Comparison of ENCODE assay signal across 10 cellular contexts in genomic region chr17:38912221-38912813, GRCh38. TPM values are rescaled to one million over a fixed set of nuclear protein-coding genes. Genes with fewer than 3 reads are reported as not detected.
A peak's percentile ranks its signal among the peaks of the same experiment; 100 is the strongest.
DNase-seq lines count a peak whose midpoint lies in the region; ATAC-seq, FAIRE-seq and TF ChIP-seq lines count a peak whose summit lies in the region.
"Had no signal": no experiment of that assay in that cellular context is flagged by ENCODE, and none has a peak within 500 bp of the region (broad histone marks: within the 10 kb centered on the region; RNA-seq: fewer than 3 reads in every experiment).

No MANE protein-coding gene starts in this region.

- H3K4me3 ChIP-seq in dorsolateral prefrontal cortex (no peak overlapping the region), aorta (ENCODE audit: low read length in 2 of 2) (no peak overlapping the region)

- no peaks in the 10 kb centered on the region for H3K9me3 ChIP-seq in aorta (ENCODE audit: control insufficient read depth, low read length)

- FAIRE-seq in urothelium cell line (lab: Jason Lieb, UNC) = no peak
- FAIRE-seq: RCC 7860 had no signal

- peak overlapping the region in 8 of 59 donors; percentile 3 to 55 (median 31) for H3K27ac ChIP-seq in dorsolateral prefrontal cortex
- H3K27ac ChIP-seq in aorta (ENCODE audit: low read depth in 1 of 2, low read length in 2 of 2) = peak overlapping the region in 1 of 2 donors; percentile 42

- peak; percentile 26 for DNase-seq in activated naive CD8-positive, alpha-beta T cell treated with anti-CD3 and anti-CD28 coated beads, Interleukin-2, amount 10 ng/mL, durations not matched to agents 7 days and 5 days
- DNase-seq in activated naive CD8-positive, alpha-beta T cell treated with anti-CD3 and anti-CD28 coated beads for 36 hours = no peak
- DNase-seq in dorsolateral prefrontal cortex (peak in 7 of 10 donors; percentile 9 to 65 (median 33)), myocyte (ENCODE audit: low read depth) (peak; percentile 48), aorta (peak; percentile 48 to 81), urothelium cell line (ENCODE audit: low spot score) (no peak), NCI-H510A (lab: John Stamatoyannopoulos, UW) (no peak)
- no peak for DNase-seq in effector CD4-positive, alpha-beta T cell

- H3K4me1 Mint-ChIP-seq in activated naive CD8-positive, alpha-beta T cell treated with anti-CD3 and anti-CD28 coated beads, Interleukin-2, amount 10 ng/mL, durations not matched to agents 7 days and 5 days = peaks cover 12% of the 10 kb centered on the region
- H3K4me1 Mint-ChIP-seq in activated naive CD8-positive, alpha-beta T cell treated with anti-CD3 and anti-CD28 coated beads for 36 hours = peaks cover 19% of the 10 kb centered on the region

- no peaks in the 10 kb centered on the region for H3K9me3 Mint-ChIP-seq in activated naive CD8-positive, alpha-beta T cell treated with anti-CD3 and anti-CD28 coated beads, Interleukin-2, amount 10 ng/mL, durations not matched to agents 7 days and 5 days
- no peaks in the 10 kb centered on the region for H3K9me3 Mint-ChIP-seq in activated naive CD8-positive, alpha-beta T cell treated with anti-CD3 and anti-CD28 coated beads for 36 hours

- 27 to 28% methylated on average over 13 of the region's 13 CpGs for WGBS in aorta, 2 donors

- intact Hi-C loops in dorsolateral prefrontal cortex (cut with DNase I) = no loop called here
- intact Hi-C loops in aorta (cut with DNase I) = no loop called here

- no peaks in the 10 kb centered on the region for H3K4me1 ChIP-seq in aorta (ENCODE audit: control insufficient read depth in 1 of 2, insufficient read depth in 2 of 2, low read length in 2 of 2)

- TF ChIP-seq CTCF in dorsolateral prefrontal cortex (IDR thresholded peaks at IDR 0.05 in 54 of 56, conservative IDR thresholded peaks at IDR 0.05 in 2 of 56; ENCODE audit: low read depth in 1 of 56, partially characterized antibody in 56 of 56) = no peak

- H3K36me3 ChIP-seq in aorta (ENCODE audit: control insufficient read depth in 1 of 2, insufficient read depth in 2 of 2, low read length in 1 of 2) = peaks cover 0 to 4% of the 10 kb centered on the region in 2 donors

- no peak for ATAC-seq in activated naive CD8-positive, alpha-beta T cell treated with anti-CD3 and anti-CD28 coated beads, Interleukin-2, amount 10 ng/mL, durations not matched to agents 7 days and 5 days (ENCODE audit: low read depth)
- ATAC-seq in aorta (ENCODE audit: low FRiP score) = peak; percentile 51

- H3K27me3 ChIP-seq in dorsolateral prefrontal cortex (no peaks in the 10 kb centered on the region), aorta (ENCODE audit: control insufficient read depth in 1 of 2, insufficient read depth in 2 of 2, low read length in 1 of 2) (no peaks in the 10 kb centered on the region)

- POLR2A ChIA-PET in activated naive CD8-positive, alpha-beta T cell treated with anti-CD3 and anti-CD28 coated beads, Interleukin-2, amount 10 ng/mL, durations not matched to agents 7 days and 5 days (lab: Charles Lee) = interaction anchor here (0.5 kb wide), 1 partner anchor 1300 kb away, joined by 4 read pairs; no protein-coding TSS in a partner anchor

- H3K4me3 Mint-ChIP-seq in activated naive CD8-positive, alpha-beta T cell treated with anti-CD3 and anti-CD28 coated beads, Interleukin-2, amount 10 ng/mL, durations not matched to agents 7 days and 5 days = no peak overlapping the region
- no peak overlapping the region for H3K4me3 Mint-ChIP-seq in activated naive CD8-positive, alpha-beta T cell treated with anti-CD3 and anti-CD28 coated beads for 36 hours

- peak overlapping the region; percentile 54 for H3K27ac Mint-ChIP-seq in activated naive CD8-positive, alpha-beta T cell treated with anti-CD3 and anti-CD28 coated beads, Interleukin-2, amount 10 ng/mL, durations not matched to agents 7 days and 5 days
- H3K27ac Mint-ChIP-seq in activated naive CD8-positive, alpha-beta T cell treated with anti-CD3 and anti-CD28 coated beads for 36 hours = no peak overlapping the region

- peaks cover 20% of the 10 kb centered on the region for H3K36me3 Mint-ChIP-seq in activated naive CD8-positive, alpha-beta T cell treated with anti-CD3 and anti-CD28 coated beads, Interleukin-2, amount 10 ng/mL, durations not matched to agents 7 days and 5 days
- peaks cover 19% of the 10 kb centered on the region for H3K36me3 Mint-ChIP-seq in activated naive CD8-positive, alpha-beta T cell treated with anti-CD3 and anti-CD28 coated beads for 36 hours

- H3K27me3 Mint-ChIP-seq in activated naive CD8-positive, alpha-beta T cell treated with anti-CD3 and anti-CD28 coated beads, Interleukin-2, amount 10 ng/mL, durations not matched to agents 7 days and 5 days = no peaks in the 10 kb centered on the region
- H3K27me3 Mint-ChIP-seq in activated naive CD8-positive, alpha-beta T cell treated with anti-CD3 and anti-CD28 coated beads for 36 hours = no peaks in the 10 kb centered on the region

RNA-seq across cellular contexts. Expression of gene LASP1, which starts 42.5 kb away (rescaled TPM):
- 100 to 1,000 TPM; 227 to 236 TPM for total RNA-seq in activated naive CD8-positive, alpha-beta T cell treated with anti-CD3 and anti-CD28 coated beads, Interleukin-2, amount 10 ng/mL, durations not matched to agents 7 days and 5 days
- total RNA-seq in activated naive CD8-positive, alpha-beta T cell treated with anti-CD3 and anti-CD28 coated beads for 36 hours = 100 to 1,000 TPM; 131 TPM
- total RNA-seq in dorsolateral prefrontal cortex (100 to 1,000 TPM in 14 of 120 experiments, 10 to 100 TPM in 106; 54.6 to 125 (median 90.0) TPM), myocyte (86.8 and 89.9 TPM in 2 replicates), aorta (100 to 1,000 TPM; 136 to 169 TPM)
- polyA plus RNA-seq in myocyte (2012) = 171 TPM
- polyA plus RNA-seq in aorta = 10 to 100 TPM; 68.5 to 78.9 TPM

RNA-seq across cellular contexts. Expression of gene FBXO47, which starts 54.9 kb away (rescaled TPM):
- total RNA-seq in activated naive CD8-positive, alpha-beta T cell treated with anti-CD3 and anti-CD28 coated beads, Interleukin-2, amount 10 ng/mL, durations not matched to agents 7 days and 5 days = under 1 TPM in 1 of 2 experiments, not detected in 1; 0.14 TPM
- total RNA-seq in activated naive CD8-positive, alpha-beta T cell treated with anti-CD3 and anti-CD28 coated beads for 36 hours = under 1 TPM in 1 of 2 experiments, not detected in 1; 0.12 TPM
- under 1 TPM in 10 of 120 experiments, not detected in 110; 0.14 to 0.39 (median 0.26) TPM for total RNA-seq in dorsolateral prefrontal cortex
- total RNA-seq in myocyte = not detected in 2 replicates
- polyA plus RNA-seq in myocyte (2012) = not detected
- total RNA-seq in aorta = not detected
- polyA plus RNA-seq in aorta = not detected
- total RNA-seq: activated CD8-positive, alpha-beta memory T cell treated with anti-CD3 and anti-CD28 coated beads for 36 hours had no signal

RNA-seq across cellular contexts. Expression of gene RPL23, which starts 58.8 kb away (rescaled TPM):
- total RNA-seq in activated naive CD8-positive, alpha-beta T cell treated with anti-CD3 and anti-CD28 coated beads, Interleukin-2, amount 10 ng/mL, durations not matched to agents 7 days and 5 days = 1,000 to 10,000 TPM; 1,166 to 1,188 TPM
- total RNA-seq in activated naive CD8-positive, alpha-beta T cell treated with anti-CD3 and anti-CD28 coated beads for 36 hours = 1,000 to 10,000 TPM; 1,956 to 1,966 TPM
- 100 to 1,000 TPM; 239 to 571 (median 364) TPM for total RNA-seq in dorsolateral prefrontal cortex
- total RNA-seq in myocyte = 758 and 872 TPM in 2 replicates
- polyA plus RNA-seq in myocyte (2012) = 1,420 TPM
- 1,000 to 10,000 TPM; 1,147 to 1,150 TPM for total RNA-seq in aorta
- 1,000 to 10,000 TPM; 2,973 to 5,274 TPM for polyA plus RNA-seq in aorta

Comparison
In these comparisons a context has a peak if more than half of its experiments do, and no peak if none do; other contexts are left out.
1. DNase-seq: peak in activated naive CD8-positive, alpha-beta T cell treated with anti-CD3 and anti-CD28 coated beads, Interleukin-2, amount 10 ng/mL, durations not matched to agents 7 days and 5 days (single experiment), dorsolateral prefrontal cortex (7 of 10), myocyte (single experiment) and aorta (2 of 2); none in activated naive CD8-positive, alpha-beta T cell treated with anti-CD3 and anti-CD28 coated beads for 36 hours (single experiment), urothelium cell line (single experiment), effector CD4-positive, alpha-beta T cell (single experiment) and NCI-H510A (single experiment).